Comparison of ENCODE assay signal across 9 cellular contexts in genomic region chr14:75113932-75114539, GRCh38.
"Had no signal": no experiment of that assay in that cellular context is flagged by ENCODE, and none has a peak within 500 bp of the region (broad histone marks: within the 10 kb centered on the region; RNA-seq: fewer than 3 reads in every experiment).

No MANE protein-coding gene starts in this region.

- ATAC-seq: left colon; naive thymus-derived CD4-positive, alpha-beta T cell had no signal

- H3K27me3 Mint-ChIP-seq: naive thymus-derived CD4-positive, alpha-beta T cell had no signal

- H3K9me3 ChIP-seq: esophagus squamous epithelium, right atrium auricular region, tibial artery, uterus had no signal

- DNase-seq: esophagus squamous epithelium; foreskin fibroblast; left colon; naive thymus-derived CD4-positive, alpha-beta T cell; posterior cingulate gyrus; SW 1271; tibial artery; uterus had no signal

- H3K9me3 Mint-ChIP-seq: naive thymus-derived CD4-positive, alpha-beta T cell had no signal
